8 cellular contexts compared by ENCODE assay signal in genomic region chr5:173451031-173451430, GRCh38.
DNase-seq lines count a peak whose midpoint lies in the region; ATAC-seq and TF ChIP-seq lines count a peak whose summit lies in the region.

No MANE protein-coding gene starts in this region.

- TF ChIP-seq POLR2A in breast epithelium (IDR thresholded peaks at IDR 0.05), result no peak

- no peaks in the 10 kb centered on the region for H3K36me3 ChIP-seq in breast epithelium

- no peaks in the 10 kb centered on the region for H3K9me3 Mint-ChIP-seq in progenitor cell of endocrine pancreas (ENCODE audit: low read depth)
- H3K9me3 Mint-ChIP-seq in naive thymus-derived CD8-positive, alpha-beta T cell, result no peaks in the 10 kb centered on the region

- no peaks in the 10 kb centered on the region for H3K27me3 ChIP-seq in breast epithelium

- no peak overlapping the region for H3K27ac Mint-ChIP-seq in progenitor cell of endocrine pancreas
- no peak overlapping the region for H3K27ac Mint-ChIP-seq in naive thymus-derived CD8-positive, alpha-beta T cell

- TF ChIP-seq CTCF in breast epithelium (IDR thresholded peaks at IDR 0.05) (peak in 2 of 3 donors; percentile 22 to 24), progenitor cell of endocrine pancreas (IDR thresholded peaks at IDR 0.05; ENCODE audit: unreplicated experiment) (peak; percentile 42)

- DNase-seq in SIG-M5 treated with dmso at 0.1 percent for 504 hours (lab: John Stamatoyannopoulos, UW; ENCODE audit: unreplicated experiment) (peak; percentile 15), SIG-M5 (lab: John Stamatoyannopoulos, UW) (no peak), HuH-7 (ENCODE audit: low spot score) (peak; percentile 47), breast epithelium (ENCODE audit: low spot score in 2 of 2) (no peak), progenitor cell of endocrine pancreas (ENCODE audit: low spot score, unreplicated experiment) (no peak)
- no peak for DNase-seq in stimulated activated naive CD4-positive, alpha-beta T cell (lab: John Stamatoyannopoulos, UW)
- no peak for DNase-seq in naive thymus-derived CD8-positive, alpha-beta T cell

- H3K27ac ChIP-seq in breast epithelium, result no peak overlapping the region

- H3K36me3 Mint-ChIP-seq in progenitor cell of endocrine pancreas (ENCODE audit: insufficient read depth), result no peaks in the 10 kb centered on the region
- H3K36me3 Mint-ChIP-seq in naive thymus-derived CD8-positive, alpha-beta T cell, result no peaks in the 10 kb centered on the region

- intact Hi-C loops in breast epithelium (cut with DNase I; ENCODE audit: low total_unique reads), result no loop called here

- peaks cover 2% of the 10 kb centered on the region for H3K27me3 Mint-ChIP-seq in progenitor cell of endocrine pancreas
- H3K27me3 Mint-ChIP-seq in naive thymus-derived CD8-positive, alpha-beta T cell, result peaks cover 0 to 10% (median 1%) of the 10 kb centered on the region in 5 donors

- peaks cover 18% of the 10 kb centered on the region for H3K4me1 Mint-ChIP-seq in progenitor cell of endocrine pancreas (ENCODE audit: low read depth)
- H3K4me1 Mint-ChIP-seq in naive thymus-derived CD8-positive, alpha-beta T cell, result no peaks in the 10 kb centered on the region

- H3K4me1 ChIP-seq in breast epithelium, result no peaks in the 10 kb centered on the region

- POLR2A ChIA-PET in naive thymus-derived CD8-positive, alpha-beta T cell (lab: Charles Lee), result no interaction called here

- no peaks in the 10 kb centered on the region for H3K9me3 ChIP-seq in breast epithelium

- no peak for ATAC-seq in HG02623 (IDR thresholded peaks at IDR 0.05; ENCODE audit: unreplicated experiment)
- no peak for ATAC-seq in naive thymus-derived CD8-positive, alpha-beta T cell

- H3K4me3 Mint-ChIP-seq in progenitor cell of endocrine pancreas (ENCODE audit: low read depth), result no peak overlapping the region
- no peak overlapping the region for H3K4me3 Mint-ChIP-seq in naive thymus-derived CD8-positive, alpha-beta T cell

- H3K4me3 ChIP-seq in breast epithelium, result no peak overlapping the region

Comparison
In these comparisons a context has a peak if more than half of its experiments do, and no peak if none do; other contexts are left out.
1. DNase-seq: peak in SIG-M5 treated with dmso at 0.1 percent for 504 hours (single experiment) and HuH-7 (single experiment); none in SIG-M5 (single experiment), breast epithelium (0 of 2), progenitor cell of endocrine pancreas (single experiment), stimulated activated naive CD4-positive, alpha-beta T cell (0 of 6) and naive thymus-derived CD8-positive, alpha-beta T cell (0 of 10).